17 cellular contexts compared by ENCODE assay signal in the genomic region with DNA sequence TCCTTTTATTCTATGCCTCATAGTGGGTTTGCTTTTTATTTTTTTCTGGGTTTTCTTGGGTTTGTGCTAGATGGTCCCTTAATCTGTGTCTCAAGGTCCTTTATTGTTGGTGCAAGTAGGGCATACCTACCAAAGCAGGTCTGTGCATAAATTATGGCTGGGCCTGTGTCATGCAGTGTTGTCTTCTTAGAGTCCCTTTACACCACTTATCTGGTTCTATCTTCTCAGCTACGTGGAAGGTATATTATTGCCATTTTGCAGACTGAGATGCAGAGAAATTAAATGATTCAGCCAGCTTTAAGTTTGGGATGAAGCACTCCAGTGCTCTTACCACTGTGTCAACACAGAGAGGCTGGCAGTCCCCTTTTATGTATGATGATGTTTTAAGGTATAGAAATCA.
DNase-seq lines count a peak whose midpoint lies in the region; ATAC-seq and TF ChIP-seq lines count a peak whose summit lies in the region.
"Had no signal": no experiment of that assay in that cellular context is flagged by ENCODE, and none has a peak within 500 bp of the region (broad histone marks: within the 10 kb centered on the region; RNA-seq: fewer than 3 reads in every experiment).

No MANE protein-coding gene starts in this region.

- no peaks in the 10 kb centered on the region for H3K9me3 ChIP-seq in neural cell (ENCODE audit: low read length)
- H3K9me3 ChIP-seq: BLaER1, Peyer's patch had no signal

- intact Hi-C loops in head of caudate nucleus (cut with DNase I) = no loop called here

- TF ChIP-seq RAD21 in neural cell (conservative IDR thresholded peaks at IDR 0.05) = no peak

- no peaks in the 10 kb centered on the region for H3K27me3 ChIP-seq in neural cell (ENCODE audit: insufficient read depth, low read depth, low read length)
- H3K27me3 ChIP-seq: BLaER1, Peyer's patch had no signal

- peak overlapping the region; percentile 45 for H3K9ac ChIP-seq in neural cell (ENCODE audit: low read length)
- H3K9ac ChIP-seq: BLaER1, KMS-11 had no signal

- peak overlapping the region; percentile 52 for H3K4me3 ChIP-seq in neural cell (ENCODE audit: low read length)
- H3K4me3 ChIP-seq: BLaER1, Peyer's patch had no signal

- no peaks in the 10 kb centered on the region for H3K9me2 ChIP-seq in neural cell (ENCODE audit: insufficient read depth, low read length)

- H3K27ac ChIP-seq in caudate nucleus (ENCODE audit: low read depth, low read length) = peak overlapping the region; percentile 60
- peak overlapping the region; percentile 75 for H3K27ac ChIP-seq in neural cell (ENCODE audit: low read length)
- peak overlapping the region; percentile 30 for H3K27ac ChIP-seq in temporal lobe (ENCODE audit: low read depth, low read length)
- H3K27ac ChIP-seq: BLaER1, KMS-11, Peyer's patch had no signal

- TF ChIP-seq CTCF in neural cell (IDR thresholded peaks at IDR 0.05; ENCODE audit: poor library complexity, severe bottlenecking) = no peak

- peaks cover 10% of the 10 kb centered on the region for H3K79me2 ChIP-seq in neural cell (replicated peaks; ENCODE audit: insufficient read depth, low read length)

- ATAC-seq in GM21367 (IDR thresholded peaks at IDR 0.05; ENCODE audit: unreplicated experiment) = no peak
- ATAC-seq: CD8-positive, alpha-beta T cell had no signal

- DNase-seq in NCI-H345 (lab: John Stamatoyannopoulos, UW) = peak; percentile 3
- no peak for DNase-seq in NCI-H345 treated with DMSO at 0.1 percent for 48 hours (lab: John Stamatoyannopoulos, UW; ENCODE audit: unreplicated experiment)
- no peak for DNase-seq in caudate nucleus (lab: John Stamatoyannopoulos, UW)
- no peak for DNase-seq in SW480 (ENCODE audit: low spot score)
- no peak for DNase-seq in head of caudate nucleus
- DNase-seq: CD8-positive, alpha-beta T cell; H7; NCI-H1048; NCI-H187; NCI-H524 treated with DMSO at 0.1 percent for 48 hours; Peyer's patch; Right ventricle myocardium superior had no signal

- no peaks in the 10 kb centered on the region for H3K36me3 ChIP-seq in neural cell (ENCODE audit: insufficient read depth, low read length)
- H3K36me3 ChIP-seq: BLaER1, Peyer's patch had no signal

- peak overlapping the region; percentile 44 for H3K4me2 ChIP-seq in neural cell (ENCODE audit: low read length)
- H3K4me2 ChIP-seq: BLaER1, KMS-11 had no signal

- no peak for TF ChIP-seq EP300 in neural cell (conservative IDR thresholded peaks at IDR 0.05; ENCODE audit: poor library complexity, severe bottlenecking)

- H4K20me1 ChIP-seq in neural cell (ENCODE audit: insufficient read depth) = no peaks in the 10 kb centered on the region
- H4K20me1 ChIP-seq: BLaER1 had no signal

- no peak overlapping the region for H2AFZ ChIP-seq in neural cell (ENCODE audit: low read depth, low read length)

- H3F3A ChIP-seq in neural cell (ENCODE audit: insufficient read depth, low read length, poor library complexity, severe bottlenecking) = peaks cover 2% of the 10 kb centered on the region

TF ChIP-seq in neural cell, 6 proteins besides CTCF, POLR2A, EP300 and RAD21:
- TF ChIP-seq, protein P1, sequence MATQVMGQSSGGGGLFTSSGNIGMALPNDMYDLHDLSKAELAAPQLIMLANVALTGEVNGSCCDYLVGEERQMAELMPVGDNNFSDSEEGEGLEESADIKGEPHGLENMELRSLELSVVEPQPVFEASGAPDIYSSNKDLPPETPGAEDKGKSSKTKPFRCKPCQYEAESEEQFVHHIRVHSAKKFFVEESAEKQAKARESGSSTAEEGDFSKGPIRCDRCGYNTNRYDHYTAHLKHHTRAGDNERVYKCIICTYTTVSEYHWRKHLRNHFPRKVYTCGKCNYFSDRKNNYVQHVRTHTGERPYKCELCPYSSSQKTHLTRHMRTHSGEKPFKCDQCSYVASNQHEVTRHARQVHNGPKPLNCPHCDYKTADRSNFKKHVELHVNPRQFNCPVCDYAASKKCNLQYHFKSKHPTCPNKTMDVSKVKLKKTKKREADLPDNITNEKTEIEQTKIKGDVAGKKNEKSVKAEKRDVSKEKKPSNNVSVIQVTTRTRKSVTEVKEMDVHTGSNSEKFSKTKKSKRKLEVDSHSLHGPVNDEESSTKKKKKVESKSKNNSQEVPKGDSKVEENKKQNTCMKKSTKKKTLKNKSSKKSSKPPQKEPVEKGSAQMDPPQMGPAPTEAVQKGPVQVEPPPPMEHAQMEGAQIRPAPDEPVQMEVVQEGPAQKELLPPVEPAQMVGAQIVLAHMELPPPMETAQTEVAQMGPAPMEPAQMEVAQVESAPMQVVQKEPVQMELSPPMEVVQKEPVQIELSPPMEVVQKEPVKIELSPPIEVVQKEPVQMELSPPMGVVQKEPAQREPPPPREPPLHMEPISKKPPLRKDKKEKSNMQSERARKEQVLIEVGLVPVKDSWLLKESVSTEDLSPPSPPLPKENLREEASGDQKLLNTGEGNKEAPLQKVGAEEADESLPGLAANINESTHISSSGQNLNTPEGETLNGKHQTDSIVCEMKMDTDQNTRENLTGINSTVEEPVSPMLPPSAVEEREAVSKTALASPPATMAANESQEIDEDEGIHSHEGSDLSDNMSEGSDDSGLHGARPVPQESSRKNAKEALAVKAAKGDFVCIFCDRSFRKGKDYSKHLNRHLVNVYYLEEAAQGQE (IDR thresholded peaks at IDR 0.05; ENCODE audit: borderline replicate concordance) = no peak
